ENCODE assay signal across 11 cellular contexts in the genomic region with DNA sequence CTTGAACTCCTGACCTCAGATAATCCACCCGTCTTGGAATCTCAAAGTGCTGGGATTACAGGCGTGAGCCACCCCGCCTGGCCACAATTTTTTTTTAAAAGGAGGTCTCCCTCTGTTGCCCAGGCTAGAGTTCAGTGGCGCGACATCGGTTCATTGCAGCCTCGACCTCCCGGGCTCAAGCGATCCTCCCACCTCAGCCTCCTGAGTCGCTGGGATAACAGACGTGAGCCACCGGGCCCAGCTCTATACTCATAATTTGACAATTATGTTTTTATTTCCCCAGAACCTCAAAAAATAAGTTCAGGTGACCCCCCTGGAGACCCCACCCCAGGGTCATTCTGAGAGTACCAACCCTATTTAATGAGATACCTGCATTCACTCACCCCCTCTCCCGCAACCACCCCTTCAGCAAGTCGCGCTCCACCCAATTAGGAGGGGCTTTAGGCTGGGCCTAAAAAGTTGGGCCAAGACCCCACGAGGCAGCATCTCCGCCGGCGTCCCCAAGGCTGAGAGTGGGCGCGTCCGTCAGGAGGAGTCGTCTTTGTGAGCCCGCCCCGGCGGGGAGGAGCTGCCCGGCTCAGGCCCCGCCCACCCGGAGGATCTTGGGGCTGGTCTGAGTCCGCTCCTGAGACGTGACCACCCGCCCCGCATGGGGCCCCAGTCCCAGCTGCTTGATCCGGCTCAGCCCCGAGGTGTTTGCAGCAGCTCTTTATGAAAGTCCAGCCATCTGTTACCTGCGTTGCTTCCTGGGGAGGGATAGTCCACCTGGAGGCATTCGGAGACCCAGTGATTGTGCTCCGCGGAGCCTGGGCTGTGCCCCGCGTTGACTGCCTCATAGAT. TPM values are rescaled to one million over a fixed set of nuclear protein-coding genes. Genes with fewer than 3 reads are reported as not detected.
A peak's percentile ranks its signal among the peaks of the same experiment; 100 is the strongest.
DNase-seq lines count a peak whose midpoint lies in the region; ATAC-seq and TF ChIP-seq lines count a peak whose summit lies in the region.
"Had no signal": no experiment of that assay in that cellular context is flagged by ENCODE, and none has a peak within 500 bp of the region (broad histone marks: within the 10 kb centered on the region; RNA-seq: fewer than 3 reads in every experiment).

A gene with protein sequence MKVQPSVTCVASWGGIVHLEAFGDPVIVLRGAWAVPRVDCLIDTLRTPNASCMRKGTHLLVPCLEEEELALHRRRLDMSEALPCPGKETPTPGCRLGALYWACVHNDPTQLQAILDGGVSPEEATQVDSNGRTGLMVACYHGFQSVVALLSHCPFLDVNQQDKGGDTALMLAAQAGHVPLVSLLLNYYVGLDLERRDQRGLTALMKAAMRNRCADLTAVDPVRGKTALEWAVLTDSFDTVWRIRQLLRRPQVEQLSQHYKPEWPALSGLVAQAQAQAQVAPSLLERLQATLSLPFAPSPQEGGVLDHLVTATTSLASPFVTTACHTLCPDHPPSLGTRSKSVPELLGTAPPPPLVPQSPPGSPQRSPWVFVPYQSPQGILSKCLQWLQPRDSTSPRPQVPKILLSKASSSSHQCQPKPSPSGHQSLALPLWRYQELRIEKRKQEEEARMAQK (plus strand): TSS at position 628 of the 840 bp plus-strand sequence. CDS start 84 bp downstream, at position 712.

- H3K27me3 ChIP-seq in right atrium auricular region (no peaks in the 10 kb centered on the region), aorta (ENCODE audit: control insufficient read depth in 1 of 2, insufficient read depth in 2 of 2, low read length in 1 of 2) (no peaks in the 10 kb centered on the region)

- intact Hi-C loops in Right ventricle myocardium superior (cut with DNase I), result no loop called here
- intact Hi-C loops in aorta (cut with DNase I), result no loop called here

- H3K9me3 ChIP-seq in right atrium auricular region (no peaks in the 10 kb centered on the region), aorta (ENCODE audit: control insufficient read depth, low read length) (no peaks in the 10 kb centered on the region)

- DNase-seq in Right ventricle myocardium superior (peak; percentile 73), right atrium auricular region (ENCODE audit: low spot score) (no peak), choroid plexus epithelial cell (ENCODE audit: low read depth) (peak; percentile 45), left kidney (ENCODE audit: low read depth, low spot score) (peak; percentile 81), aorta (peak in 1 of 2 donors; percentile 71), dedifferentiated amniotic fluid mesenchymal stem cell (ENCODE audit: extremely low spot score) (no peak)
- DNase-seq: C1 segment of cervical spinal cord had no signal

- ATAC-seq in Right ventricle myocardium superior (ENCODE audit: poor library complexity) (peak; percentile 23), aorta (ENCODE audit: low FRiP score) (peak; percentile 33), GM21717 (IDR thresholded peaks at IDR 0.05; ENCODE audit: unreplicated experiment) (no peak), HG02759 (IDR thresholded peaks at IDR 0.05; ENCODE audit: unreplicated experiment) (no peak)
- ATAC-seq: esophagus mucosa had no signal

- H3K4me3 ChIP-seq in right atrium auricular region (no peak within 1 kb of the TSS), choroid plexus epithelial cell (ENCODE audit: low read depth, low read length) (peak within 1 kb of the TSS; percentile 11), aorta (ENCODE audit: low read length in 2 of 2) (no peak within 1 kb of the TSS)

- H3K36me3 ChIP-seq in right atrium auricular region (no peaks in the 10 kb centered on the region), aorta (ENCODE audit: control insufficient read depth in 1 of 2, insufficient read depth in 2 of 2, low read length in 1 of 2) (no peaks in the 10 kb centered on the region)

- H3K4me1 ChIP-seq in right atrium auricular region (peaks cover 0 to 21% of the 10 kb centered on the region in 2 donors), aorta (ENCODE audit: control insufficient read depth in 1 of 2, insufficient read depth in 2 of 2, low read length in 2 of 2) (no peaks in the 10 kb centered on the region)

- no peak within 1 kb of the TSS for H3K27ac ChIP-seq in right atrium auricular region
- H3K27ac ChIP-seq in aorta (ENCODE audit: low read depth in 1 of 2, low read length in 2 of 2), result no peak within 1 kb of the TSS

- WGBS in aorta, 2 donors, result 46 to 49% methylated on average over 41 of the region's 41 CpGs

- TF ChIP-seq CTCF in right atrium auricular region (IDR thresholded peaks at IDR 0.05) (no peak), choroid plexus epithelial cell (conservative IDR thresholded peaks at IDR 0.05; ENCODE audit: low read depth, low read length) (no peak)

RNA-seq across cellular contexts. Expression of the gene that starts here (rescaled TPM):
- total RNA-seq in Right ventricle myocardium superior, result not detected
- not detected for total RNA-seq in right atrium auricular region
- under 1 TPM in 1 of 2 donors, not detected in 1; 0.54 TPM for total RNA-seq in aorta
- not detected for polyA plus RNA-seq in aorta
- total RNA-seq: activated T-helper 1 cell treated with anti-CD3 and anti-CD28 coated beads, Interleukin-12 subunit alpha, Interleukin-12 subunit beta, Interleukin-2, Interleukin-4 antibody, amounts not matched to agents 30 ng/mL and 10 ng/mL and 1 ng/mL, durations not matched to agents 14 hours and 24 hours and 36 hours; esophagus mucosa had no signal

Comparison
In these comparisons a context has a peak if more than half of its experiments do, and no peak if none do; other contexts are left out.
1. Peak in DNase-seq and ATAC-seq in Right ventricle myocardium superior; RNA of the gene not detected or under 1 TPM.
2. Peak in ATAC-seq in aorta; RNA of the gene not detected or under 1 TPM.
3. DNase-seq: peak in choroid plexus epithelial cell (single experiment) and left kidney (single experiment); none in right atrium auricular region (single experiment) and dedifferentiated amniotic fluid mesenchymal stem cell (single experiment).